In genomic region chr1:151510614-151510956, GRCh38 we compare ENCODE assay signal across 8 cellular contexts. TPM values are rescaled to one million over a fixed set of nuclear protein-coding genes. Genes with fewer than 3 reads are reported as not detected.
DNase-seq lines count a peak whose midpoint lies in the region; ATAC-seq, FAIRE-seq and TF ChIP-seq lines count a peak whose summit lies in the region.

No MANE protein-coding gene starts in this region.

- intact Hi-C loops in GM12878 (cut with micrococcal nuclease; ENCODE audit: unreplicated experiment) (loop anchor here (5.0 kb wide), 1 partner anchor 68 kb away; no protein-coding TSS in a partner anchor), transverse colon (cut with DNase I; ENCODE audit: low total_unique reads) (no loop called here)

- peak overlapping the region; percentile 95 for H3K4me2 ChIP-seq in GM12878 (ENCODE audit: control insufficient read depth, insufficient read depth)

- peak overlapping the region; percentile 29; the same call in 1 of the 2 replicates for H3K9ac ChIP-seq in GM12878 (ENCODE audit: control insufficient read depth, insufficient read depth, low read length)

- RAD21 ChIA-PET in GM12878 (lab: Charles Lee; ENCODE audit: unreplicated experiment) = interaction anchor here (1.6 kb wide), 1 partner anchor 67 kb away, joined by 4 read pairs; no protein-coding TSS in a partner anchor

- H3K4me1 ChIP-seq in GM12878 (ENCODE audit: control insufficient read depth, insufficient read depth, low read length) = peaks cover 23% of the 10 kb centered on the region
- peaks cover 0 to 5% of the 10 kb centered on the region in 2 donors for H3K4me1 ChIP-seq in lung (ENCODE audit: control insufficient read depth in 2 of 2, insufficient read depth in 2 of 2, low read length in 2 of 2)
- H3K4me1 ChIP-seq in transverse colon = peaks cover 7 to 43% (median 35%) of the 10 kb centered on the region in 4 donors

- WGBS in GM12878 (ENCODE audit: insufficient coverage, insufficient replicate concordance, low lambda C conversion rate, missing lambda C conversion rate) = 22% methylated on average over 10 of the region's 10 CpGs
- WGBS in lung, 2 donors = 4 to 8% methylated on average over 10 of the region's 10 CpGs
- 3 to 5% methylated on average over 10 of the region's 10 CpGs for WGBS in transverse colon (ENCODE audit: low coverage in 1 of 2), 2 donors

- SMC1A ChIA-PET in GM12878 (lab: Charles Lee; ENCODE audit: uncharacterized antibody, unreplicated experiment) = interaction anchor here (1.1 to 1.6 kb wide), 2 partner anchors 35 to 66 kb away, joined by 4 to 5 read pairs; no protein-coding TSS in a partner anchor

- no peaks in the 10 kb centered on the region for H3K36me3 Mint-ChIP-seq in activated T-cell treated with anti-CD3 and anti-CD28 coated beads, Interleukin-2, amount 50 U/mL, for 72 hours (ENCODE audit: insufficient read depth in 2 of 2)

- CTCF ChIA-PET in GM12878 (lab: Yijun Ruan, JAX) = interaction anchor here (1.2 kb wide), 1 partner anchor 17 kb away, joined by 4 read pairs; no protein-coding TSS in a partner anchor

- H3K9me3 ChIP-seq in GM12878 (replicated peaks; ENCODE audit: control insufficient read depth, insufficient read depth, low read length) = no peaks in the 10 kb centered on the region
- no peaks in the 10 kb centered on the region for H3K9me3 ChIP-seq in lung (ENCODE audit: control insufficient read depth in 2 of 2, insufficient read depth in 1 of 2, low read length in 1 of 2)
- H3K9me3 ChIP-seq in transverse colon = no peaks in the 10 kb centered on the region

- peaks cover 32% of the 10 kb centered on the region for H3K4me1 Mint-ChIP-seq in activated T-cell treated with anti-CD3 and anti-CD28 coated beads, Interleukin-2, amount 50 U/mL, for 72 hours (ENCODE audit: low read depth)

- H3K79me2 ChIP-seq in GM12878 (ENCODE audit: control insufficient read depth, insufficient read depth, low read length) = no peaks in the 10 kb centered on the region

- H3K27me3 Mint-ChIP-seq in activated T-cell treated with anti-CD3 and anti-CD28 coated beads, Interleukin-2, amount 50 U/mL, for 72 hours (ENCODE audit: low read depth) = no peaks in the 10 kb centered on the region

- TF ChIP-seq CTCF in GM12878 (IDR thresholded peaks at IDR 0.05 in 2 of 3, conservative IDR thresholded peaks at IDR 0.05 in 1 of 3; ENCODE audit: control insufficient read depth in 2 of 3, extremely low read depth in 1 of 3, insufficient read depth in 1 of 3, low read depth in 3 of 3, low read length in 3 of 3) = no peak
- no peak for TF ChIP-seq CTCF in lung (IDR thresholded peaks at IDR 0.05; ENCODE audit: control extremely low read depth, extremely low read depth)
- TF ChIP-seq CTCF in transverse colon (IDR thresholded peaks at IDR 0.05) = no peak

- TF ChIP-seq RAD21 in GM12878 (IDR thresholded peaks at IDR 0.05; ENCODE audit: insufficient read depth, low read depth, low read length) = no peak

- no peak for TF ChIP-seq POLR2A in GM12878 (IDR thresholded peaks at IDR 0.05; ENCODE audit: low read depth, low read length)
- no peak for TF ChIP-seq POLR2A in transverse colon (IDR thresholded peaks at IDR 0.05)

- in situ Hi-C loops in GM12878 (cut with MboI) = loop anchor here (5.0 kb wide), 1 partner anchor 63 kb away; no protein-coding TSS in a partner anchor
- in situ Hi-C loops in transverse colon (cut with MboI; ENCODE audit: low pct_ligation_motif_present in 1 of 4, low pct_unique_long_range_greater_than_20kb in 1 of 4, low sequenced_read_pairs in 3 of 4) = no loop called here

- TF ChIP-seq EP300 in GM12878 (IDR thresholded peaks at IDR 0.05; ENCODE audit: borderline replicate concordance in 1 of 2, control insufficient read depth in 1 of 2, low read depth in 2 of 2, low read length in 2 of 2) = no peak
- TF ChIP-seq EP300 in transverse colon (IDR thresholded peaks at IDR 0.05; ENCODE audit: low read depth) = no peak

- H3K4me3 ChIP-seq in GM12878 (peak overlapping the region; percentile 65), lung (peak overlapping the region; percentile 70), transverse colon (peak overlapping the region; percentile 55 to 75 (median 68))

- H2AFZ ChIP-seq in GM12878 (ENCODE audit: control insufficient read depth, low read depth, low read length) = peak overlapping the region; percentile 81

- BruUV-seq in GM12878 (replicated peaks; lab: Mats Ljungman, UMichigan) = no TSS peak

- peak overlapping the region; percentile 51 for H3K27ac Mint-ChIP-seq in activated T-cell treated with anti-CD3 and anti-CD28 coated beads, Interleukin-2, amount 50 U/mL, for 72 hours

- H4K20me1 ChIP-seq in GM12878 (ENCODE audit: control insufficient read depth, insufficient read depth) = no peaks in the 10 kb centered on the region

- DNase-seq in activated T-cell treated with anti-CD3 and anti-CD28 coated beads, Interleukin-2, amount 50 U/mL, for 72 hours = no peak
- DNase-seq in activated T-cell treated with anti-CD3 and anti-CD28 coated beads for 4 hours = no peak
- DNase-seq in GM12878 (ENCODE audit: low read depth, low spot score) = no peak
- no peak for DNase-seq in lung (ENCODE audit: low spot score)
- DNase-seq in transverse colon = no peak
- no peak for DNase-seq in amniotic stem cell (lab: John Stamatoyannopoulos, UW)

- POLR2A ChIA-PET in GM12878 (lab: Charles Lee) = interaction anchor here (0.6 kb wide), 1 partner anchor 80 kb away, joined by 3 read pairs; no protein-coding TSS in a partner anchor

- ATAC-seq in activated T-cell treated with anti-CD3 and anti-CD28 coated beads, Interleukin-2, amount 50 U/mL, for 72 hours (replicated peaks in 1 of 2) = no peak
- ATAC-seq in GM12878 (no peak), lung (ENCODE audit: insufficient read depth, low FRiP score) (no peak), GM21619 (IDR thresholded peaks at IDR 0.05; ENCODE audit: unreplicated experiment) (no peak), HG03442 (IDR thresholded peaks at IDR 0.05; ENCODE audit: unreplicated experiment) (no peak)

- H3K27me3 ChIP-seq in GM12878 (replicated peaks in 1 of 2; ENCODE audit: control insufficient read depth in 2 of 2, insufficient read depth in 2 of 2, low read length in 1 of 2) (peaks cover 6 to 7% of the 10 kb centered on the region in 2 experiments), lung (ENCODE audit: control insufficient read depth, insufficient read depth) (no peaks in the 10 kb centered on the region), transverse colon (no peaks in the 10 kb centered on the region)

- no peaks in the 10 kb centered on the region for H3K36me3 ChIP-seq in GM12878 (ENCODE audit: control insufficient read depth in 2 of 2, insufficient read depth in 2 of 2, low read length in 1 of 2)
- no peaks in the 10 kb centered on the region for H3K36me3 ChIP-seq in lung (ENCODE audit: control insufficient read depth in 2 of 2, insufficient read depth in 2 of 2, low read length in 2 of 2)
- H3K36me3 ChIP-seq in transverse colon = no peaks in the 10 kb centered on the region

- no peaks in the 10 kb centered on the region for H3K9me3 Mint-ChIP-seq in activated T-cell treated with anti-CD3 and anti-CD28 coated beads, Interleukin-2, amount 50 U/mL, for 72 hours

- FAIRE-seq in GM12878 (lab: Jason Lieb, UNC) = no peak

- peak overlapping the region; percentile 81 to 87 for H3K4me3 Mint-ChIP-seq in activated T-cell treated with anti-CD3 and anti-CD28 coated beads, Interleukin-2, amount 50 U/mL, for 72 hours

- H3K27ac ChIP-seq in GM12878 (ENCODE audit: control insufficient read depth, insufficient read depth) = no peak overlapping the region
- peak overlapping the region in 1 of 2 donors; percentile 86 for H3K27ac ChIP-seq in lung (ENCODE audit: low read depth in 1 of 2, low read length in 1 of 2)
- H3K27ac ChIP-seq in transverse colon = peak overlapping the region; percentile 85 to 90 (median 88)

RNA-seq across cellular contexts. Expression of gene CGN, which starts 0.6 kb away (rescaled TPM):
- total RNA-seq in activated T-cell treated with anti-CD3 and anti-CD28 coated beads, Interleukin-2, amount 50 U/mL, for 72 hours = 1 to 10 TPM in 1 of 2 donors, under 1 TPM in 1; 0.69 to 1.9 TPM
- total RNA-seq in GM12878 (2013; cell fraction: nucleolus; rRNA removed) = 1.6 and 4.0 TPM in 2 replicates
- 2.9 and 3.9 TPM in 2 replicates for total RNA-seq in GM12878 (2014; rRNA removed)
- total RNA-seq in GM12878 (2014; rRNA removed; fragmentation: Illumina TruSeq; extraction: Trizol) = 2.7 and 3.0 TPM in 2 replicates
- 6.5 and 6.6 TPM in 2 replicates for total RNA-seq in GM12878 (2021)
- 0.96 TPM for polyA plus RNA-seq in GM12878 (2011; ENCODE audit: low read depth)
- 0.11 and 0.20 TPM in 2 replicates for polyA plus RNA-seq in GM12878 (2011; rRNA removed)
- polyA plus RNA-seq in GM12878 (2011; cell fraction: cytosol; rRNA removed) = 0.01 and 0.10 TPM in 2 replicates
- 0.31 and 0.82 TPM in 2 replicates for polyA plus RNA-seq in GM12878 (2011; cell fraction: nucleus; rRNA removed)
- 1.7 and 1.8 TPM in 2 replicates for polyA plus RNA-seq in GM12878 (2012)
- polyA plus RNA-seq in GM12878 (2014; fragmentation: Illumina TruSeq; extraction: Trizol) = 6.0 and 6.5 TPM in 2 replicates
- polyA plus RNA-seq in GM12878 (2014; fragmentation: Nextera tagmentation; extraction: Ambion mirVana) = 1 to 10 TPM in 1 of 2 experiments, under 1 TPM in 1; 0.47 to 1.8 TPM
- 3.8 and 3.9 TPM in 2 replicates for polyA plus RNA-seq in GM12878 (2014; rRNA removed)
- 1 to 10 TPM; 4.1 to 5.0 TPM for polyA plus RNA-seq in GM12878 (2016; fragmentation: Nextera tagmentation; extraction: Ambion mirVana)
- polyA minus RNA-seq in GM12878 (2011; rRNA and poly(A)+ RNA removed) = 0.31 TPM in 1 of 2 replicates, not detected in the other
- polyA minus RNA-seq in GM12878 (2011; cell fraction: cytosol; rRNA and poly(A)+ RNA removed) = not detected in 2 replicates
- polyA minus RNA-seq in GM12878 (2011; cell fraction: nucleus; rRNA and poly(A)+ RNA removed) = 0.12 and 0.67 TPM in 2 replicates
- total RNA-seq in lung = 10 to 100 TPM; 38.9 to 74.9 TPM
- 10 to 100 TPM; 23.4 to 34.7 TPM for polyA plus RNA-seq in lung
- total RNA-seq in transverse colon = 100 to 1,000 TPM; 123 to 351 (median 172) TPM

RNA-seq across cellular contexts. Expression of gene TUFT1, which starts 29.5 kb away (rescaled TPM):
- total RNA-seq in activated T-cell treated with anti-CD3 and anti-CD28 coated beads, Interleukin-2, amount 50 U/mL, for 72 hours = 1 to 10 TPM; 4.3 to 4.8 TPM
- not detected in 2 replicates for total RNA-seq in GM12878 (2013; cell fraction: nucleolus; rRNA removed)
- total RNA-seq in GM12878 (2014; rRNA removed) (2.7 and 4.3 TPM in 2 replicates), GM12878 (2014; rRNA removed; fragmentation: Illumina TruSeq; extraction: Trizol) (2.9 and 3.2 TPM in 2 replicates), GM12878 (2021) (2.6 and 4.1 TPM in 2 replicates), lung (10 to 100 TPM in 1 of 2 donors, 1 to 10 TPM in 1; 9.2 to 13.9 TPM), transverse colon (10 to 100 TPM; 22.8 to 65.5 (median 30.8) TPM)
- 0.83 TPM for polyA plus RNA-seq in GM12878 (2011; ENCODE audit: low read depth)
- polyA plus RNA-seq in GM12878 (2011; rRNA removed) (0.08 TPM in 1 of 2 replicates, not detected in the other), GM12878 (2014; fragmentation: Illumina TruSeq; extraction: Trizol) (3.6 and 4.0 TPM in 2 replicates), GM12878 (2014; fragmentation: Nextera tagmentation; extraction: Ambion mirVana) (1 to 10 TPM; 3.7 to 4.3 TPM), GM12878 (2014; rRNA removed) (3.2 and 4.0 TPM in 2 replicates), GM12878 (2016; fragmentation: Nextera tagmentation; extraction: Ambion mirVana) (1 to 10 TPM; 2.2 to 2.8 TPM), lung (1 to 10 TPM; 5.6 to 6.2 TPM)
- polyA plus RNA-seq in GM12878 (2011; cell fraction: cytosol; rRNA removed) = 0.05 and 0.15 TPM in 2 replicates
- polyA plus RNA-seq in GM12878 (2011; cell fraction: nucleus; rRNA removed) = 0.10 TPM in 1 of 2 replicates, not detected in the other
- 1.6 and 1.9 TPM in 2 replicates for polyA plus RNA-seq in GM12878 (2012)
- 0.31 TPM in 1 of 2 replicates, not detected in the other for polyA minus RNA-seq in GM12878 (2011; rRNA and poly(A)+ RNA removed)
- polyA minus RNA-seq in GM12878 (2011; cell fraction: cytosol; rRNA and poly(A)+ RNA removed) = 0.42 TPM in 1 of 2 replicates, not detected in the other
- not detected in 2 replicates for polyA minus RNA-seq in GM12878 (2011; cell fraction: nucleus; rRNA and poly(A)+ RNA removed)

RNA-seq across cellular contexts. Expression of gene POGZ, which starts 51.3 kb away (rescaled TPM):
- 100 to 1,000 TPM; 116 to 140 TPM for total RNA-seq in activated T-cell treated with anti-CD3 and anti-CD28 coated beads, Interleukin-2, amount 50 U/mL, for 72 hours
- 197 and 222 TPM in 2 replicates for total RNA-seq in GM12878 (2013; cell fraction: nucleolus; rRNA removed)
- total RNA-seq in GM12878 (2014; rRNA removed) (32.5 and 33.0 TPM in 2 replicates), GM12878 (2014; rRNA removed; fragmentation: Illumina TruSeq; extraction: Trizol) (39.1 and 44.9 TPM in 2 replicates), GM12878 (2021) (80.6 and 84.4 TPM in 2 replicates), lung (100 to 1,000 TPM in 1 of 2 donors, 10 to 100 TPM in 1; 59.7 to 131 TPM), transverse colon (10 to 100 TPM; 44.1 to 90.9 (median 72.7) TPM)
- polyA plus RNA-seq in GM12878 (2011; ENCODE audit: low read depth) = 25.3 TPM
- polyA plus RNA-seq in GM12878 (2011; rRNA removed) (41.2 and 62.2 TPM in 2 replicates), GM12878 (2014; fragmentation: Illumina TruSeq; extraction: Trizol) (64.4 and 74.5 TPM in 2 replicates), GM12878 (2014; fragmentation: Nextera tagmentation; extraction: Ambion mirVana) (10 to 100 TPM; 11.3 to 26.9 TPM), GM12878 (2014; rRNA removed) (46.8 and 47.4 TPM in 2 replicates), GM12878 (2016; fragmentation: Nextera tagmentation; extraction: Ambion mirVana) (10 to 100 TPM; 13.3 to 19.6 TPM), lung (10 to 100 TPM; 12.6 to 23.4 TPM)
- polyA plus RNA-seq in GM12878 (2011; cell fraction: cytosol; rRNA removed) = 34.2 and 45.4 TPM in 2 replicates
- polyA plus RNA-seq in GM12878 (2011; cell fraction: nucleus; rRNA removed) = 110 and 121 TPM in 2 replicates
- 34.9 and 39.5 TPM in 2 replicates for polyA plus RNA-seq in GM12878 (2012)
- 100 and 151 TPM in 2 replicates for polyA minus RNA-seq in GM12878 (2011; rRNA and poly(A)+ RNA removed)
- 21.8 and 33.8 TPM in 2 replicates for polyA minus RNA-seq in GM12878 (2011; cell fraction: cytosol; rRNA and poly(A)+ RNA removed)
- 56.3 and 104 TPM in 2 replicates for polyA minus RNA-seq in GM12878 (2011; cell fraction: nucleus; rRNA and poly(A)+ RNA removed)

Comparison
In these comparisons a context has a peak if more than half of its experiments do, and no peak if none do; other contexts are left out.
1. RNA of gene CGN, which starts 0.6 kb away (total RNA-seq): 123 to 351 TPM in transverse colon and 38.9 to 74.9 TPM in lung; 1.6 to 6.6 TPM in GM12878 and 0.69 to 1.9 TPM in activated T-cell treated with anti-CD3 and anti-CD28 coated beads, Interleukin-2, amount 50 U/mL, for 72 hours; every median in the first group is over 4 times any median in the second.
2. Peak in every context shown above with its lines, with median percentiles within 50 percentile points of each other: H3K4me3 ChIP-seq.